21 cellular contexts compared by ENCODE assay signal in the genomic region with DNA sequence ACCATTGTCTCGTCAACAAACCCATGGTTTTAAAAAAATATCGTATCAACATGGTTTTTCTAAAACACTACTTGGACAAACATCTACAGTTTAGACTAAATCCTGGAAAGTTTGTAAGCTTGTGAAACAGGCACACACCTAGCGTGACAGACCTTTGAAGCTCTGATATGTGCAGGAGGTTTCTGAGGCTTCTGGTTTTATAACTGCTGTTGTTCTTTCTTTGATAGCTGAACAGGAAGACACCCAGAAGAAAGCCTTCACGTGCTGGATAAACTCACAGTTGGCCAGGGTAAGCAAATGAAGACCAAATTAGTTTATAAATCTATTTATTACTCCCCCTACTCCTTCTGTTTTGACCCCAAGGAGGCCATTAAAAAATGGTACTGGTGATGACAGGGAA.
A peak's percentile ranks its signal among the peaks of the same experiment; 100 is the strongest.
DNase-seq lines count a peak whose midpoint lies in the region; ATAC-seq, FAIRE-seq and TF ChIP-seq lines count a peak whose summit lies in the region.
"Had no signal": no experiment of that assay in that cellular context is flagged by ENCODE, and none has a peak within 500 bp of the region (broad histone marks: within the 10 kb centered on the region; RNA-seq: fewer than 3 reads in every experiment).

No MANE protein-coding gene starts in this region.

- peak; percentile 39 to 49 for ATAC-seq in activated CD4-positive, CD25-positive, alpha-beta regulatory T cell treated with anti-CD3 and anti-CD28 coated beads, Interleukin-2, amount 50 U/mL, for 24 hours
- ATAC-seq in activated CD8-positive, alpha-beta T cell treated with anti-CD3 and anti-CD28 coated beads, Interleukin-2, amount 10 ng/mL, durations not matched to agents 7 days and 5 days = peak; percentile 70
- ATAC-seq in mucosa of descending colon (peak; percentile 64), GM19328 (IDR thresholded peaks at IDR 0.05; ENCODE audit: unreplicated experiment) (no peak), HG03432 (IDR thresholded peaks at IDR 0.05; ENCODE audit: unreplicated experiment) (no peak)
- ATAC-seq: HepG2; left lung; SK-N-SH treated with all-trans-retinoic acid at 6 μM for 48 hours; stimulated activated memory B cell treated with anti-CD40 and anti-IgM and Interleukin-4, amounts not matched to agents 10 μg/mL and 1 μg/mL and 100 μg/mL, for 72 hours had no signal

- peak overlapping the region; percentile 90 for H3K27ac Mint-ChIP-seq in activated CD8-positive, alpha-beta T cell treated with anti-CD3 and anti-CD28 coated beads, Interleukin-2, amount 10 ng/mL, durations not matched to agents 7 days and 5 days
- H3K27ac Mint-ChIP-seq: stimulated activated memory B cell treated with anti-CD40 and anti-IgM and Interleukin-4, amounts not matched to agents 10 μg/mL and 1 μg/mL and 100 μg/mL, for 72 hours had no signal

- no peaks in the 10 kb centered on the region for H3K4me1 ChIP-seq in mucosa of descending colon (ENCODE audit: low read depth)
- H3K4me1 ChIP-seq: BE2C, left lung had no signal

- no peak for TF ChIP-seq CTCF in mucosa of descending colon (IDR thresholded peaks at IDR 0.05)

- no peak for DNase-seq in activated CD4-positive, CD25-positive, alpha-beta regulatory T cell treated with anti-CD3 and anti-CD28 coated beads, Interleukin-2, amount 50 U/mL, for 72 hours
- DNase-seq in GM18507 (ENCODE audit: extremely low spot score, insufficient read length, low read depth) (no peak), mucosa of descending colon (no peak), DMS53 (lab: John Stamatoyannopoulos, UW) (no peak)
- peak; percentile 56 for DNase-seq in activated CD8-positive, alpha-beta T cell treated with anti-CD3 and anti-CD28 coated beads, Interleukin-2, amount 10 ng/mL, durations not matched to agents 7 days and 5 days
- DNase-seq: 8988T; BE2C; DMS 273 treated with DMSO at 0.1 percent for 48 hours; effector CD4-positive, alpha-beta T cell; left lung; NCI-H1436; occipital lobe had no signal

- peak; percentile 26 for FAIRE-seq in GM18507 (lab: Jason Lieb, UNC)
- FAIRE-seq: H1, HepG2 had no signal

- POLR2A ChIA-PET in activated CD8-positive, alpha-beta T cell treated with anti-CD3 and anti-CD28 coated beads, Interleukin-2, amount 10 ng/mL, durations not matched to agents 7 days and 5 days (lab: Charles Lee) = interaction anchor here (0.7 to 1.7 kb wide), 7 partner anchors 32 to 292 kb away, joined by 3 to 8 read pairs (median 4); a partner anchor contains a TSS

- no peak overlapping the region for H3K4me3 ChIP-seq in mucosa of descending colon
- H3K4me3 ChIP-seq: cardiac muscle cell, left lung, tibial nerve had no signal

- peaks cover 33% of the 10 kb centered on the region for H3K36me3 Mint-ChIP-seq in activated CD8-positive, alpha-beta T cell treated with anti-CD3 and anti-CD28 coated beads, Interleukin-2, amount 10 ng/mL, durations not matched to agents 7 days and 5 days (ENCODE audit: low read depth)
- H3K36me3 Mint-ChIP-seq: stimulated activated memory B cell treated with anti-CD40 and anti-IgM and Interleukin-4, amounts not matched to agents 10 μg/mL and 1 μg/mL and 100 μg/mL, for 72 hours had no signal

- CTCF ChIA-PET in activated CD8-positive, alpha-beta T cell treated with anti-CD3 and anti-CD28 coated beads, Interleukin-2, amount 10 ng/mL, durations not matched to agents 7 days and 5 days (lab: Charles Lee) = interaction anchor here (0.9 to 2.1 kb wide), 4 partner anchors 72 to 85 kb away, joined by 3 to 7 read pairs (median 3); no protein-coding TSS in a partner anchor

- peaks cover 40% of the 10 kb centered on the region for H3K4me1 Mint-ChIP-seq in activated CD8-positive, alpha-beta T cell treated with anti-CD3 and anti-CD28 coated beads, Interleukin-2, amount 10 ng/mL, durations not matched to agents 7 days and 5 days (ENCODE audit: low read depth)
- H3K4me1 Mint-ChIP-seq: stimulated activated memory B cell treated with anti-CD40 and anti-IgM and Interleukin-4, amounts not matched to agents 10 μg/mL and 1 μg/mL and 100 μg/mL, for 72 hours had no signal

- no peaks in the 10 kb centered on the region for H3K27me3 Mint-ChIP-seq in activated CD8-positive, alpha-beta T cell treated with anti-CD3 and anti-CD28 coated beads, Interleukin-2, amount 10 ng/mL, durations not matched to agents 7 days and 5 days (ENCODE audit: low read depth)
- H3K27me3 Mint-ChIP-seq: stimulated activated memory B cell treated with anti-CD40 and anti-IgM and Interleukin-4, amounts not matched to agents 10 μg/mL and 1 μg/mL and 100 μg/mL, for 72 hours had no signal

- intact Hi-C loops in mucosa of descending colon (cut with DNase I, micrococcal nuclease) = no loop called here

- H3K36me3 ChIP-seq in mucosa of descending colon (ENCODE audit: low read depth) = no peaks in the 10 kb centered on the region
- H3K36me3 ChIP-seq: cardiac muscle cell had no signal

- no peaks in the 10 kb centered on the region for H3K9me3 ChIP-seq in mucosa of descending colon
- H3K9me3 ChIP-seq: BE2C, left lung, tibial nerve had no signal

- no peaks in the 10 kb centered on the region for H3K9me3 Mint-ChIP-seq in activated CD8-positive, alpha-beta T cell treated with anti-CD3 and anti-CD28 coated beads, Interleukin-2, amount 10 ng/mL, durations not matched to agents 7 days and 5 days (ENCODE audit: insufficient read depth)
- H3K9me3 Mint-ChIP-seq: stimulated activated memory B cell treated with anti-CD40 and anti-IgM and Interleukin-4, amounts not matched to agents 10 μg/mL and 1 μg/mL and 100 μg/mL, for 72 hours had no signal

- peak overlapping the region; percentile 52 for H3K4me3 Mint-ChIP-seq in activated CD8-positive, alpha-beta T cell treated with anti-CD3 and anti-CD28 coated beads, Interleukin-2, amount 10 ng/mL, durations not matched to agents 7 days and 5 days
- H3K4me3 Mint-ChIP-seq: stimulated activated memory B cell treated with anti-CD40 and anti-IgM and Interleukin-4, amounts not matched to agents 10 μg/mL and 1 μg/mL and 100 μg/mL, for 72 hours had no signal

Comparison
In these comparisons a context has a peak if more than half of its experiments do, and no peak if none do; other contexts are left out.
1. ATAC-seq: peak in activated CD4-positive, CD25-positive, alpha-beta regulatory T cell treated with anti-CD3 and anti-CD28 coated beads, Interleukin-2, amount 50 U/mL, for 24 hours (2 of 2), activated CD8-positive, alpha-beta T cell treated with anti-CD3 and anti-CD28 coated beads, Interleukin-2, amount 10 ng/mL, durations not matched to agents 7 days and 5 days (single experiment) and mucosa of descending colon (single experiment); none in GM19328 (single experiment) and HG03432 (single experiment).